ENCODE assay signal across 8 cellular contexts in genomic region chr2:10079192-10079930, GRCh38. TPM values are rescaled to one million over a fixed set of nuclear protein-coding genes. Genes with fewer than 3 reads are reported as not detected.
DNase-seq lines count a peak whose midpoint lies in the region; ATAC-seq and TF ChIP-seq lines count a peak whose summit lies in the region.

No MANE protein-coding gene starts in this region.

- peaks cover 9% of the 10 kb centered on the region; the same call in 1 of the 2 replicates for H3K27me3 ChIP-seq in H9 (ENCODE audit: insufficient read depth, low read length)

- no CpG with 5 or more reads among the region's 67 CpGs for WGBS in H9 (ENCODE audit: extremely low coverage, insufficient read length, low lambda C conversion rate)

- no peak overlapping the region for H2AK5ac ChIP-seq in H9 (ENCODE audit: insufficient read length, low read length)

- H3K9me3 Mint-ChIP-seq in H9 = no peaks in the 10 kb centered on the region
- H3K9me3 Mint-ChIP-seq in central memory CD8-positive, alpha-beta T cell = no peaks in the 10 kb centered on the region
- no peaks in the 10 kb centered on the region for H3K9me3 Mint-ChIP-seq in stimulated activated memory B cell treated with anti-CD40 and anti-IgM and Interleukin-4, amounts not matched to agents 10 μg/mL and 1 μg/mL and 100 μg/mL, for 72 hours

- H3K18ac ChIP-seq in H9 (ENCODE audit: insufficient read length, low read depth, low read length) = no peak overlapping the region

- DNase-seq in ELR (ENCODE audit: low read depth) (peak; percentile 55), H9 (peak; percentile 47), NCI-H748 treated with DMSO at 0.1 percent for 48 hours (lab: John Stamatoyannopoulos, UW) (peak; percentile 56), kidney glomerular epithelial cell (lab: John Stamatoyannopoulos, UW) (peak; percentile 25), NOMO-1 treated with dmso at 0.1 percent for 144 hours (lab: John Stamatoyannopoulos, UW; ENCODE audit: unreplicated experiment) (no peak)
- no peak for DNase-seq in central memory CD8-positive, alpha-beta T cell (ENCODE audit: low spot score in 2 of 2)

- no peak overlapping the region for H4K5ac ChIP-seq in H9 (ENCODE audit: insufficient read length, low read depth, low read length)

- no peaks in the 10 kb centered on the region for H3K9me3 ChIP-seq in H9 (ENCODE audit: control insufficient read depth, low read depth, low read length)

- no peak overlapping the region for H3K23ac ChIP-seq in H9 (ENCODE audit: insufficient read length, low read depth, low read length)

- peak overlapping the region; percentile 15 for H3K4me2 ChIP-seq in H9 (ENCODE audit: insufficient read depth, insufficient read length, low read length)

- H3K4me1 ChIP-seq in H9 (ENCODE audit: insufficient read depth, low read length) = no peaks in the 10 kb centered on the region; the same call in 1 of the 2 replicates

- H2BK120ac ChIP-seq in H9 (ENCODE audit: low read depth, low read length, poor library complexity, severe bottlenecking) = no peak overlapping the region

- no peak for TF ChIP-seq CTCF in H9 (conservative IDR thresholded peaks at IDR 0.05)

- H3K14ac ChIP-seq in H9 (ENCODE audit: insufficient read depth, low read length) = no peak overlapping the region

- H3K27ac Mint-ChIP-seq in H9 = no peak overlapping the region
- no peak overlapping the region for H3K27ac Mint-ChIP-seq in central memory CD8-positive, alpha-beta T cell (ENCODE audit: low read depth)
- peak overlapping the region; percentile 64 for H3K27ac Mint-ChIP-seq in stimulated activated memory B cell treated with anti-CD40 and anti-IgM and Interleukin-4, amounts not matched to agents 10 μg/mL and 1 μg/mL and 100 μg/mL, for 72 hours

- H4K91ac ChIP-seq in H9 (ENCODE audit: insufficient read length, low read depth, low read length) = no peak overlapping the region

- no peak overlapping the region for H2AFZ ChIP-seq in H9 (ENCODE audit: low read length)

- H2BK5ac ChIP-seq in H9 (ENCODE audit: insufficient read length, low read length) = no peak overlapping the region

- H3K79me1 ChIP-seq in H9 (ENCODE audit: insufficient read depth, low read depth, low read length, poor library complexity, severe bottlenecking) = no peaks in the 10 kb centered on the region

- H3K4me1 Mint-ChIP-seq in H9 = peaks cover 7 to 27% of the 10 kb centered on the region in 2 experiments
- peaks cover 13% of the 10 kb centered on the region for H3K4me1 Mint-ChIP-seq in central memory CD8-positive, alpha-beta T cell
- peaks cover 35% of the 10 kb centered on the region for H3K4me1 Mint-ChIP-seq in stimulated activated memory B cell treated with anti-CD40 and anti-IgM and Interleukin-4, amounts not matched to agents 10 μg/mL and 1 μg/mL and 100 μg/mL, for 72 hours

- no peak overlapping the region for H2BK15ac ChIP-seq in H9 (ENCODE audit: low read depth, low read length)

- no peak overlapping the region for H3K4ac ChIP-seq in H9 (ENCODE audit: low read depth, low read length)

- peaks cover 8% of the 10 kb centered on the region for H3K23me2 ChIP-seq in H9 (ENCODE audit: insufficient read length, low read depth, low read length, poor library complexity, severe bottlenecking)

- peak; percentile 13 for ATAC-seq in central memory CD8-positive, alpha-beta T cell (replicated peaks; ENCODE audit: extremely low read depth, poor library complexity, severe bottlenecking)
- peak; percentile 52 for ATAC-seq in stimulated activated memory B cell treated with anti-CD40 and anti-IgM and Interleukin-4, amounts not matched to agents 10 μg/mL and 1 μg/mL and 100 μg/mL, for 72 hours
- ATAC-seq in HG03439 (IDR thresholded peaks at IDR 0.05; ENCODE audit: unreplicated experiment) = no peak

- peaks cover 87% of the 10 kb centered on the region for H3K27me3 Mint-ChIP-seq in H9 (ENCODE audit: low read depth)
- H3K27me3 Mint-ChIP-seq in central memory CD8-positive, alpha-beta T cell = peaks cover 88% of the 10 kb centered on the region
- H3K27me3 Mint-ChIP-seq in stimulated activated memory B cell treated with anti-CD40 and anti-IgM and Interleukin-4, amounts not matched to agents 10 μg/mL and 1 μg/mL and 100 μg/mL, for 72 hours = peaks cover 83% of the 10 kb centered on the region

- no peak overlapping the region for H2BK12ac ChIP-seq in H9 (ENCODE audit: insufficient read length, low read depth, low read length)

- no peaks in the 10 kb centered on the region for H3K79me2 ChIP-seq in H9 (ENCODE audit: insufficient read depth, low read length)

- no peak overlapping the region for H3T11ph ChIP-seq in H9 (ENCODE audit: low read length)

- peak overlapping the region; percentile 58 to 82 for H3K4me3 Mint-ChIP-seq in H9
- H3K4me3 Mint-ChIP-seq in central memory CD8-positive, alpha-beta T cell = peak overlapping the region; percentile 74
- peak overlapping the region; percentile 68 for H3K4me3 Mint-ChIP-seq in stimulated activated memory B cell treated with anti-CD40 and anti-IgM and Interleukin-4, amounts not matched to agents 10 μg/mL and 1 μg/mL and 100 μg/mL, for 72 hours

- no peak overlapping the region for H3K9ac ChIP-seq in H9 (ENCODE audit: extremely low read depth, insufficient read length, low read length)

- no peak overlapping the region for H3K56ac ChIP-seq in H9 (ENCODE audit: insufficient read length, low read depth, low read length)

- no peaks in the 10 kb centered on the region for H4K20me1 ChIP-seq in H9 (ENCODE audit: control insufficient read depth, insufficient read depth, insufficient read length)

- no peak overlapping the region for H3K27ac ChIP-seq in H9 (ENCODE audit: insufficient read length, low read depth, low read length)

- H4K8ac ChIP-seq in H9 (replicated peaks; ENCODE audit: insufficient read length, low read depth, low read length) = no peak overlapping the region

- no peak overlapping the region for H2BK20ac ChIP-seq in H9 (ENCODE audit: low read depth, low read length, poor library complexity, severe bottlenecking)

- H3K36me3 Mint-ChIP-seq in H9 (ENCODE audit: insufficient read depth in 1 of 3, low read depth in 3 of 3) = no peaks in the 10 kb centered on the region; a peak in 1 of 7 replicates
- H3K36me3 Mint-ChIP-seq in central memory CD8-positive, alpha-beta T cell (ENCODE audit: insufficient read depth) = peaks cover 5% of the 10 kb centered on the region
- H3K36me3 Mint-ChIP-seq in stimulated activated memory B cell treated with anti-CD40 and anti-IgM and Interleukin-4, amounts not matched to agents 10 μg/mL and 1 μg/mL and 100 μg/mL, for 72 hours = no peaks in the 10 kb centered on the region

RNA-seq across cellular contexts. Expression of gene CYS1, which starts 0.8 kb away (rescaled TPM):
- 0.07 and 0.35 TPM in 2 replicates for total RNA-seq in H9 (2021)

RNA-seq across cellular contexts. Expression of gene KLF11, which starts 36.0 kb away (rescaled TPM):
- total RNA-seq in H9 (2021) = 15.5 and 18.1 TPM in 2 replicates

RNA-seq across cellular contexts. Expression of gene RRM2, which starts 43.2 kb away (rescaled TPM):
- total RNA-seq in H9 (2021) = 163 and 176 TPM in 2 replicates

Comparison
In these comparisons a context has a peak if more than half of its experiments do, and no peak if none do; other contexts are left out.
1. DNase-seq: peak in ELR (single experiment), H9 (single experiment), NCI-H748 treated with DMSO at 0.1 percent for 48 hours (single experiment) and kidney glomerular epithelial cell (single experiment); none in central memory CD8-positive, alpha-beta T cell (0 of 2) and NOMO-1 treated with dmso at 0.1 percent for 144 hours (single experiment).
2. Peak in every context shown above with its lines, with median percentiles within 50 percentile points of each other: H3K4me3 Mint-ChIP-seq.